In the genomic region with DNA sequence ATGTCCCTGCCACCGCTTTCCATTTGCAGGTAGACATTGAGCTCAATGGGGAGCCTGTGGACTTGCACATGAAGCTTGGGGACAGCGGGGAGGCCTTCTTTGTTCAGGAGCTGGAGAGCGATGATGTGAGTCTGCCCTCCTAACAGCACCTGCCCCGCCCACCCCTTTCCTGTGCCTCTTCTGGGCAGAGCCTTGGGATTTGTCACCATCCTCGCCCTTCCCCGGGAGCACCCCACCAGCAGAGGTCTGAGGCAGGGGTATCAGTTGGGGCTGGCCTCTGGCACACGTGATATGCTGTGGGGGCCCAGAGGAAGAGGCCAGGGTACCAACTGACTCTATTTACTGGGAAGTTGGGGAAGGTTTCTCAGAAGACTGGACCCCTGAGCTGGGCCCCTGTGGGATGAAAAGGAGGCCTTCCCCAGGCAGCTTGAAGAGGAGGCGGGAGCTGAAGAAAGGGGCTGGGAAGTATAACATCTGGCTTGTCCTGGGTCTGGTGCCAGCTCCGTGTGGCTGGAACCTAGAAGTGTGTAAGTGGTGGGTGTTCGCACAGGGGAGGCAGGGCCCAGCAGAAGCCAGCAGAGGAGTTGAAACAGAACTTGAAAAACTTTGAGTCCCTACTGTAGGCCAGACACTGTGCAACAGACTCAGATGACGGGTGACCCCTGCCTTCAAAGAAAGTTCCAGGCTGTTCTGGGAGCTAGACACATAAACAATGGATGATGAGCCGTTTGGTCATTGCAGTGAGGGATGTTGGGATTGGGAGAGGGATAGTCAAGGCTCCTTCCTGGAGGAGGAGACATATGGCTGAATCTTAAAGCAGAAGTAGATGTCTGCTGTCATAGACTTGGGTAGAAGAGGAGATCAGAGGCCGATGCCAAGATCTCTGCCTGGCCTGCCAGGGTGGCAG, we compare ENCODE assay signal across 14 cellular contexts. TPM values are rescaled to one million over a fixed set of nuclear protein-coding genes. Genes with fewer than 3 reads are reported as not detected.
"Had no signal": no experiment of that assay in that cellular context is flagged by ENCODE, and none has a peak within 500 bp of the region (broad histone marks: within the 10 kb centered on the region; RNA-seq: fewer than 3 reads in every experiment).

No MANE protein-coding gene starts in this region.

- FAIRE-seq: astrocyte had no signal

- DNase-seq: activated CD4-positive, alpha-beta memory T cell treated with anti-CD3 and anti-CD28 coated beads for 36 hours; activated CD4-positive, CD25-positive, alpha-beta regulatory T cell treated with anti-CD3 and anti-CD28 coated beads, Interleukin-2, amount 50 U/mL, for 72 hours; activated T-cell treated with anti-CD3 and anti-CD28 coated beads, Interleukin-2, amount 50 U/mL, for 72 hours; central memory CD4-positive, alpha-beta T cell; cortex of kidney; effector CD8-positive, alpha-beta T cell; ovary; stimulated activated CD4-positive, alpha-beta T cell treated with anti-CD3 and anti-CD28 coated beads, Interleukin-15, amount 100 ng/mL, for 24 hours; stimulated activated CD4-positive, alpha-beta T cell treated with anti-CD3 and anti-CD28 coated beads, Interleukin-4, amount 100 ng/mL, for 24 hours had no signal

- H3K9me3 ChIP-seq: ovary, thoracic aorta had no signal

- H3K27me3 ChIP-seq: ovary had no signal

- H3K36me3 ChIP-seq: ovary had no signal

- H3K27ac ChIP-seq: epithelial cell of prostate, ovary, thoracic aorta had no signal

- H3K4me3 ChIP-seq: ovary, thoracic aorta had no signal

- ATAC-seq: activated T-cell treated with anti-CD3 and anti-CD28 coated beads, Interleukin-2, amount 50 U/mL, for 72 hours; natural killer cell treated with Interleukin-12 subunit alpha and Interleukin-12 subunit beta and Interleukin-15 and Interleukin-18, amount 100 ng/mL, for 72 hours had no signal

RNA-seq across cellular contexts. Expression of a gene that starts 18.8 kb away (rescaled TPM):
- total RNA-seq: activated CD4-positive, alpha-beta memory T cell treated with anti-CD3 and anti-CD28 coated beads for 36 hours; activated T-cell treated with anti-CD3 and anti-CD28 coated beads, Interleukin-2, amount 50 U/mL, for 72 hours; fibroblast of villous mesenchyme; natural killer cell treated with Interleukin-12 subunit alpha and Interleukin-12 subunit beta and Interleukin-15 and Interleukin-18, amount 100 ng/mL, for 72 hours had no signal
